14 cellular contexts compared by ENCODE assay signal in genomic region chr17:45706033-45706432, GRCh38.
DNase-seq lines count a peak whose midpoint lies in the region; ATAC-seq, FAIRE-seq and TF ChIP-seq lines count a peak whose summit lies in the region.
"Had no signal": no experiment of that assay in that cellular context is flagged by ENCODE, and none has a peak within 500 bp of the region (broad histone marks: within the 10 kb centered on the region; RNA-seq: fewer than 3 reads in every experiment).

No MANE protein-coding gene starts in this region.

- no peak overlapping the region for H3K27ac ChIP-seq in astrocyte (ENCODE audit: low read depth, low read length)
- H3K27ac ChIP-seq in hepatocyte, result peak overlapping the region; percentile 68
- H3K27ac ChIP-seq: BLaER1 had no signal

- no peaks in the 10 kb centered on the region for H3K9me2 ChIP-seq in hepatocyte (replicated peaks; ENCODE audit: insufficient read depth)

- DNase-seq in stimulated activated naive CD8-positive, alpha-beta T cell treated with anti-CD3 and anti-CD28 coated beads, Interleukin-15, amount 100 ng/mL, for 72 hours, result no peak
- DNase-seq in astrocyte (ENCODE audit: low read depth) (no peak), hepatocyte (ENCODE audit: low spot score) (no peak), NCI-H2227 treated with DMSO at 0.1 percent for 48 hours (lab: John Stamatoyannopoulos, UW) (no peak)
- no peak for DNase-seq in activated CD8-positive, alpha-beta T cell treated with anti-CD3 and anti-CD28 coated beads, Interleukin-2, amount 10 ng/mL, durations not matched to agents 7 days and 5 days
- DNase-seq: CD4-positive, alpha-beta memory T cell; DMS79 treated with DMSO at 0.1 percent for 48 hours; GF-D8; GOT3; H9 had no signal

- H3K9me3 ChIP-seq in astrocyte (ENCODE audit: insufficient read depth, low read depth, low read length), result no peaks in the 10 kb centered on the region
- no peaks in the 10 kb centered on the region for H3K9me3 ChIP-seq in hepatocyte (ENCODE audit: low read depth)
- H3K9me3 ChIP-seq: BLaER1 had no signal

- peak overlapping the region; percentile 28 for H3K4me2 ChIP-seq in astrocyte (ENCODE audit: low read length)
- no peak overlapping the region for H3K4me2 ChIP-seq in hepatocyte
- H3K4me2 ChIP-seq: BLaER1 had no signal

- CTCF ChIA-PET in activated CD8-positive, alpha-beta T cell treated with anti-CD3 and anti-CD28 coated beads, Interleukin-2, amount 10 ng/mL, durations not matched to agents 7 days and 5 days (lab: Charles Lee), result no interaction called here

- POLR2A ChIA-PET in activated CD8-positive, alpha-beta T cell treated with anti-CD3 and anti-CD28 coated beads, Interleukin-2, amount 10 ng/mL, durations not matched to agents 7 days and 5 days (lab: Charles Lee), result no interaction called here

- H3K27me3 ChIP-seq in astrocyte (ENCODE audit: insufficient read depth, low read length), result peaks cover 22% of the 10 kb centered on the region
- H3K27me3 ChIP-seq in hepatocyte, result peaks cover 4% of the 10 kb centered on the region
- H3K27me3 ChIP-seq: BLaER1 had no signal

- no peaks in the 10 kb centered on the region for H3K36me3 Mint-ChIP-seq in stimulated activated naive CD8-positive, alpha-beta T cell treated with anti-CD3 and anti-CD28 coated beads, Interleukin-15, Interleukin-2, amounts not matched to agents 100 ng/mL and 50 ng/mL, for 24 hours (ENCODE audit: low read depth)
- no peaks in the 10 kb centered on the region for H3K36me3 Mint-ChIP-seq in astrocyte (ENCODE audit: low read depth, unreplicated experiment)
- no peaks in the 10 kb centered on the region for H3K36me3 Mint-ChIP-seq in activated CD8-positive, alpha-beta T cell treated with anti-CD3 and anti-CD28 coated beads, Interleukin-2, amount 10 ng/mL, durations not matched to agents 7 days and 5 days (ENCODE audit: low read depth)
- H3K36me3 Mint-ChIP-seq: CD14-positive monocyte; CD4-positive, alpha-beta memory T cell had no signal

- H3K4me3 ChIP-seq in astrocyte (ENCODE audit: insufficient read depth, low read depth, low read length), result no peak overlapping the region
- H3K4me3 ChIP-seq in hepatocyte, result no peak overlapping the region
- H3K4me3 ChIP-seq: BLaER1 had no signal

- peaks cover 17% of the 10 kb centered on the region for H3K4me1 Mint-ChIP-seq in stimulated activated naive CD8-positive, alpha-beta T cell treated with anti-CD3 and anti-CD28 coated beads, Interleukin-15, Interleukin-2, amounts not matched to agents 100 ng/mL and 50 ng/mL, for 24 hours (ENCODE audit: low read depth)
- H3K4me1 Mint-ChIP-seq in stimulated activated naive CD8-positive, alpha-beta T cell treated with anti-CD3 and anti-CD28 coated beads, Interleukin-15, amount 100 ng/mL, for 72 hours, result peaks cover 16% of the 10 kb centered on the region
- H3K4me1 Mint-ChIP-seq in astrocyte (ENCODE audit: low read depth, unreplicated experiment), result peaks cover 9% of the 10 kb centered on the region
- H3K4me1 Mint-ChIP-seq in activated CD8-positive, alpha-beta T cell treated with anti-CD3 and anti-CD28 coated beads, Interleukin-2, amount 10 ng/mL, durations not matched to agents 7 days and 5 days (ENCODE audit: low read depth), result no peaks in the 10 kb centered on the region
- H3K4me1 Mint-ChIP-seq: CD14-positive monocyte; CD4-positive, alpha-beta memory T cell had no signal

- FAIRE-seq in astrocyte (lab: Jason Lieb, UNC), result no peak

- no peak overlapping the region for H3K9ac ChIP-seq in astrocyte (ENCODE audit: low read length)
- H3K9ac ChIP-seq: BLaER1 had no signal

- H3K9me3 Mint-ChIP-seq in stimulated activated naive CD8-positive, alpha-beta T cell treated with anti-CD3 and anti-CD28 coated beads, Interleukin-15, Interleukin-2, amounts not matched to agents 100 ng/mL and 50 ng/mL, for 24 hours, result no peaks in the 10 kb centered on the region
- no peaks in the 10 kb centered on the region for H3K9me3 Mint-ChIP-seq in stimulated activated naive CD8-positive, alpha-beta T cell treated with anti-CD3 and anti-CD28 coated beads, Interleukin-15, amount 100 ng/mL, for 72 hours
- peaks cover 2% of the 10 kb centered on the region for H3K9me3 Mint-ChIP-seq in astrocyte (ENCODE audit: unreplicated experiment)
- H3K9me3 Mint-ChIP-seq in activated CD8-positive, alpha-beta T cell treated with anti-CD3 and anti-CD28 coated beads, Interleukin-2, amount 10 ng/mL, durations not matched to agents 7 days and 5 days (ENCODE audit: insufficient read depth), result no peaks in the 10 kb centered on the region
- H3K9me3 Mint-ChIP-seq: CD14-positive monocyte; CD4-positive, alpha-beta memory T cell; H9 had no signal

- H3K27me3 Mint-ChIP-seq in stimulated activated naive CD8-positive, alpha-beta T cell treated with anti-CD3 and anti-CD28 coated beads, Interleukin-15, Interleukin-2, amounts not matched to agents 100 ng/mL and 50 ng/mL, for 24 hours, result peaks cover 62% of the 10 kb centered on the region
- H3K27me3 Mint-ChIP-seq in stimulated activated naive CD8-positive, alpha-beta T cell treated with anti-CD3 and anti-CD28 coated beads, Interleukin-15, amount 100 ng/mL, for 72 hours, result peaks cover 58% of the 10 kb centered on the region
- peaks cover 64% of the 10 kb centered on the region for H3K27me3 Mint-ChIP-seq in astrocyte (ENCODE audit: low read depth, unreplicated experiment)
- H3K27me3 Mint-ChIP-seq in activated CD8-positive, alpha-beta T cell treated with anti-CD3 and anti-CD28 coated beads, Interleukin-2, amount 10 ng/mL, durations not matched to agents 7 days and 5 days (ENCODE audit: low read depth), result peaks cover 21% of the 10 kb centered on the region

- TF ChIP-seq CTCF in astrocyte (IDR thresholded peaks at IDR 0.05; ENCODE audit: insufficient read depth, low read depth, low read length) (no peak), hepatocyte (IDR thresholded peaks at IDR 0.05; ENCODE audit: poor library complexity) (no peak)

- peaks cover 12% of the 10 kb centered on the region for H3K4me1 ChIP-seq in astrocyte (ENCODE audit: insufficient read depth, low read length)
- no peaks in the 10 kb centered on the region for H3K4me1 ChIP-seq in hepatocyte (ENCODE audit: insufficient read depth)

- 84% methylated on average over 3 of the region's 3 CpGs for WGBS in hepatocyte (ENCODE audit: low lambda C conversion rate, missing lambda C conversion rate)

- H2AFZ ChIP-seq in astrocyte (ENCODE audit: low read depth, low read length) (no peak overlapping the region), hepatocyte (no peak overlapping the region)

- no peak for ATAC-seq in stimulated activated naive CD8-positive, alpha-beta T cell treated with anti-CD3 and anti-CD28 coated beads, Interleukin-15, amount 100 ng/mL, for 72 hours
- no peak for ATAC-seq in activated CD8-positive, alpha-beta T cell treated with anti-CD3 and anti-CD28 coated beads, Interleukin-2, amount 10 ng/mL, durations not matched to agents 7 days and 5 days
- no peak for ATAC-seq in HG03095 (IDR thresholded peaks at IDR 0.05; ENCODE audit: unreplicated experiment)

- H3K36me3 ChIP-seq in astrocyte (ENCODE audit: insufficient read depth, low read length) (no peaks in the 10 kb centered on the region), hepatocyte (replicated peaks; ENCODE audit: insufficient read depth, low read depth) (no peaks in the 10 kb centered on the region)
- H3K36me3 ChIP-seq: BLaER1 had no signal

- H4K20me1 ChIP-seq in astrocyte (ENCODE audit: insufficient read depth, low read length), result no peaks in the 10 kb centered on the region
- no peaks in the 10 kb centered on the region for H4K20me1 ChIP-seq in hepatocyte (ENCODE audit: insufficient read depth, poor library complexity, severe bottlenecking)

- H3K4me3 Mint-ChIP-seq in stimulated activated naive CD8-positive, alpha-beta T cell treated with anti-CD3 and anti-CD28 coated beads, Interleukin-15, Interleukin-2, amounts not matched to agents 100 ng/mL and 50 ng/mL, for 24 hours, result no peak overlapping the region
- no peak overlapping the region for H3K4me3 Mint-ChIP-seq in stimulated activated naive CD8-positive, alpha-beta T cell treated with anti-CD3 and anti-CD28 coated beads, Interleukin-15, amount 100 ng/mL, for 72 hours
- H3K4me3 Mint-ChIP-seq in astrocyte (ENCODE audit: unreplicated experiment), result no peak overlapping the region
- no peak overlapping the region for H3K4me3 Mint-ChIP-seq in activated CD8-positive, alpha-beta T cell treated with anti-CD3 and anti-CD28 coated beads, Interleukin-2, amount 10 ng/mL, durations not matched to agents 7 days and 5 days
- H3K4me3 Mint-ChIP-seq: CD14-positive monocyte; CD4-positive, alpha-beta memory T cell; H9 had no signal

- peak overlapping the region; percentile 13 for H3K27ac Mint-ChIP-seq in stimulated activated naive CD8-positive, alpha-beta T cell treated with anti-CD3 and anti-CD28 coated beads, Interleukin-15, Interleukin-2, amounts not matched to agents 100 ng/mL and 50 ng/mL, for 24 hours
- H3K27ac Mint-ChIP-seq in stimulated activated naive CD8-positive, alpha-beta T cell treated with anti-CD3 and anti-CD28 coated beads, Interleukin-15, amount 100 ng/mL, for 72 hours, result no peak overlapping the region
- no peak overlapping the region for H3K27ac Mint-ChIP-seq in astrocyte (ENCODE audit: unreplicated experiment)
- H3K27ac Mint-ChIP-seq in activated CD8-positive, alpha-beta T cell treated with anti-CD3 and anti-CD28 coated beads, Interleukin-2, amount 10 ng/mL, durations not matched to agents 7 days and 5 days, result no peak overlapping the region
- H3K27ac Mint-ChIP-seq: CD14-positive monocyte; CD4-positive, alpha-beta memory T cell had no signal

- H3K79me2 ChIP-seq in astrocyte (ENCODE audit: insufficient read depth, low read length) (no peaks in the 10 kb centered on the region), hepatocyte (no peaks in the 10 kb centered on the region)
